In genomic region chr10:132336064-132336746, GRCh38 we compare ENCODE assay signal across 9 cellular contexts. TPM values are rescaled to one million over a fixed set of nuclear protein-coding genes. Genes with fewer than 3 reads are reported as not detected.
DNase-seq lines count a peak whose midpoint lies in the region; ATAC-seq, FAIRE-seq and TF ChIP-seq lines count a peak whose summit lies in the region.
"Had no signal": no experiment of that assay in that cellular context is flagged by ENCODE, and none has a peak within 500 bp of the region (broad histone marks: within the 10 kb centered on the region; RNA-seq: fewer than 3 reads in every experiment).

No MANE protein-coding gene starts in this region.

- H2AFZ ChIP-seq in IMR-90 (replicated peaks; ENCODE audit: low read length, poor library complexity) = no peak overlapping the region

- 57% methylated on average over 5 of the region's 11 CpGs; no CpG with 5 or more reads in 1 of the 2 experiments for WGBS in IMR-90 (ENCODE audit: extremely low coverage in 2 of 2, insufficient read length in 1 of 2), 2 experiments

- peaks cover 31% of the 10 kb centered on the region for H3K4me1 Mint-ChIP-seq in central memory CD8-positive, alpha-beta T cell

- no peak overlapping the region for H3K4me2 ChIP-seq in IMR-90 (ENCODE audit: low read depth, low read length)

- H3K4me1 ChIP-seq in BE2C (no peaks in the 10 kb centered on the region), IMR-90 (ENCODE audit: control insufficient read depth, insufficient read depth, low read length) (no peaks in the 10 kb centered on the region; the same call in 1 of the 2 replicates), muscle layer of duodenum (ENCODE audit: control insufficient read depth in 1 of 2, insufficient read depth in 2 of 2, low read length in 2 of 2) (peaks cover 0 to 11% of the 10 kb centered on the region in 2 donors)

- no peaks in the 10 kb centered on the region for H3K9me1 ChIP-seq in IMR-90 (ENCODE audit: insufficient read depth, low read length)

- H2BK20ac ChIP-seq in IMR-90 (ENCODE audit: low read depth, low read length) = no peak overlapping the region

- H3K9me3 ChIP-seq in BE2C (no peaks in the 10 kb centered on the region), IMR-90 (ENCODE audit: control insufficient read depth, insufficient read depth, low read length) (no peaks in the 10 kb centered on the region), muscle layer of duodenum (ENCODE audit: control insufficient read depth in 1 of 2, low read length in 2 of 2) (no peaks in the 10 kb centered on the region)

- POLR2A ChIA-PET in IMR-90 (lab: Charles Lee; ENCODE audit: unreplicated experiment) = interaction anchor here (0.6 kb wide), 1 partner anchor 71 kb away, joined by 3 read pairs; no protein-coding TSS in a partner anchor

- H3K36me3 ChIP-seq in BE2C (no peaks in the 10 kb centered on the region), IMR-90 (ENCODE audit: control insufficient read depth, insufficient read depth, low read length) (peaks cover 15% of the 10 kb centered on the region), muscle layer of duodenum (ENCODE audit: control insufficient read depth in 1 of 2, insufficient read depth in 2 of 2, low read length in 2 of 2) (peaks cover 0 to 4% of the 10 kb centered on the region in 2 donors)

- H3K36me3 Mint-ChIP-seq in central memory CD8-positive, alpha-beta T cell (ENCODE audit: insufficient read depth) = peaks cover 18% of the 10 kb centered on the region

- peak overlapping the region; percentile 28 for H3K4me3 ChIP-seq in BE2C (ENCODE audit: low read depth, low read length)
- no peak overlapping the region for H3K4me3 ChIP-seq in IMR-90 (ENCODE audit: insufficient read depth, low read depth, low read length)
- H3K4me3 ChIP-seq in muscle layer of duodenum (ENCODE audit: low read depth in 1 of 2, low read length in 2 of 2) = peak overlapping the region; percentile 62 to 70

- no peak for TF ChIP-seq POLR2A in IMR-90 (IDR thresholded peaks at IDR 0.05; ENCODE audit: low read depth, low read length)

- in situ Hi-C loops in IMR-90 (cut with MboI; ENCODE audit: low sequenced_read_pairs) = no loop called here

- peak overlapping the region; percentile 79 for H3K4me3 Mint-ChIP-seq in central memory CD8-positive, alpha-beta T cell

- dilution Hi-C loops in IMR-90 (cut with HindIII; ENCODE audit: low sequenced_read_pairs, unreplicated experiment) = loop anchor here (25.0 kb wide), 1 partner anchor 99 kb away; no protein-coding TSS in a partner anchor

- CTCF ChIA-PET in IMR-90 (lab: Yijun Ruan, JAX) = no interaction called here

- H2AK9ac ChIP-seq in IMR-90 (replicated peaks; ENCODE audit: low read depth, low read length, poor library complexity) = no peak overlapping the region

- H3K18ac ChIP-seq in IMR-90 (ENCODE audit: low read depth, low read length) = no peak overlapping the region

- no peak overlapping the region for H3K14ac ChIP-seq in IMR-90 (replicated peaks; ENCODE audit: low read depth, low read length)

- no peak overlapping the region for H2BK5ac ChIP-seq in IMR-90 (ENCODE audit: low read depth, low read length, poor library complexity, severe bottlenecking)

- no peaks in the 10 kb centered on the region for H3K27me3 ChIP-seq in BE2C
- no peaks in the 10 kb centered on the region for H3K27me3 ChIP-seq in IMR-90 (ENCODE audit: control insufficient read depth, insufficient read depth, low read length)
- no peaks in the 10 kb centered on the region for H3K27me3 ChIP-seq in muscle layer of duodenum (ENCODE audit: low read depth, low read length)

- no peak overlapping the region for H4K91ac ChIP-seq in IMR-90 (ENCODE audit: insufficient read depth, low read depth, low read length)

- FAIRE-seq in urothelium cell line (lab: Jason Lieb, UNC) = no peak

- no peak overlapping the region for H2BK120ac ChIP-seq in IMR-90 (ENCODE audit: low read depth, low read length)

- 0 out of 2 replicates have a peak overlapping the region, but pooled peaks have one; percentile 0 for H3K9ac ChIP-seq in IMR-90 (ENCODE audit: low read depth, low read length)

- H3K56ac ChIP-seq in IMR-90 (ENCODE audit: extremely low read depth, insufficient read depth, low read length) = no peak overlapping the region

- H3K4ac ChIP-seq in IMR-90 (ENCODE audit: low read depth, low read length) = no peak overlapping the region

- H3K23ac ChIP-seq in IMR-90 (ENCODE audit: low read depth, low read length) = no peak overlapping the region

- no peak overlapping the region for H2BK15ac ChIP-seq in IMR-90 (ENCODE audit: low read depth, low read length)

- H4K20me1 ChIP-seq in IMR-90 (ENCODE audit: insufficient read depth, low read length) = no peaks in the 10 kb centered on the region

- no peaks in the 10 kb centered on the region for H3K9me3 Mint-ChIP-seq in central memory CD8-positive, alpha-beta T cell

- H2AK5ac ChIP-seq in IMR-90 (ENCODE audit: low read depth, low read length) = no peak overlapping the region

- H4K8ac ChIP-seq in IMR-90 (ENCODE audit: low read depth in 2 of 2, low read length in 2 of 2) = no peak overlapping the region

- DNase-seq in BE2C (no peak), IMR-90 (no peak), NCI-H2227 (lab: John Stamatoyannopoulos, UW; ENCODE audit: unreplicated experiment) (no peak), urothelium cell line (ENCODE audit: low spot score) (no peak), caudate nucleus (lab: John Stamatoyannopoulos, UW) (no peak), COR-L47 (lab: John Stamatoyannopoulos, UW) (no peak)
- no peak for DNase-seq in central memory CD8-positive, alpha-beta T cell (ENCODE audit: low spot score in 2 of 2)
- DNase-seq: NCI-H1048 had no signal

- intact Hi-C loops in IMR-90 (cut with micrococcal nuclease) = no loop called here

- TF ChIP-seq RAD21 in IMR-90 (IDR thresholded peaks at IDR 0.05; ENCODE audit: low read length) = no peak

- no peak overlapping the region for H3K27ac ChIP-seq in IMR-90 (ENCODE audit: insufficient read depth, low read length)
- peak overlapping the region; percentile 61 for H3K27ac ChIP-seq in muscle layer of duodenum (ENCODE audit: low read length)
- H3K27ac ChIP-seq in caudate nucleus (ENCODE audit: low read depth, low read length) = no peak overlapping the region

- no peak overlapping the region for H4K5ac ChIP-seq in IMR-90 (ENCODE audit: low read depth, low read length)

- BruUV-seq in IMR-90 (replicated peaks; lab: Mats Ljungman, UMichigan) = no TSS peak

- peaks cover 0 to 12% of the 10 kb centered on the region in 2 experiments; a peak in 2 of 4 replicates for H3K79me1 ChIP-seq in IMR-90 (ENCODE audit: low read depth in 1 of 2, low read length in 2 of 2)

- TF ChIP-seq CTCF in BE2C (IDR thresholded peaks at IDR 0.05; ENCODE audit: low read depth, low read length) (no peak), IMR-90 (conservative IDR thresholded peaks at IDR 0.05; ENCODE audit: low read depth, low read length) (no peak)

- peak overlapping the region; percentile 89 for H3K27ac Mint-ChIP-seq in central memory CD8-positive, alpha-beta T cell (ENCODE audit: low read depth)

- no peak for ATAC-seq in IMR-90 (ENCODE audit: low read depth)
- ATAC-seq in central memory CD8-positive, alpha-beta T cell (replicated peaks; ENCODE audit: extremely low read depth, poor library complexity, severe bottlenecking) = no peak

- H3K27me3 Mint-ChIP-seq in central memory CD8-positive, alpha-beta T cell = no peaks in the 10 kb centered on the region

TF ChIP-seq in IMR-90, 13 proteins besides CTCF, POLR2A, EP300 and RAD21:
- no peak for TF ChIP-seq FOS (IDR thresholded peaks at IDR 0.05; ENCODE audit: low read depth, low read length)
- TF ChIP-seq CEBPB (IDR thresholded peaks at IDR 0.05; ENCODE audit: low read depth, low read length) = no peak
- TF ChIP-seq RFX5 (IDR thresholded peaks at IDR 0.05; ENCODE audit: low read depth, low read length) = no peak
- no peak for TF ChIP-seq BHLHE40 (IDR thresholded peaks at IDR 0.05; ENCODE audit: low read depth, low read length)
- TF ChIP-seq, protein P1, sequence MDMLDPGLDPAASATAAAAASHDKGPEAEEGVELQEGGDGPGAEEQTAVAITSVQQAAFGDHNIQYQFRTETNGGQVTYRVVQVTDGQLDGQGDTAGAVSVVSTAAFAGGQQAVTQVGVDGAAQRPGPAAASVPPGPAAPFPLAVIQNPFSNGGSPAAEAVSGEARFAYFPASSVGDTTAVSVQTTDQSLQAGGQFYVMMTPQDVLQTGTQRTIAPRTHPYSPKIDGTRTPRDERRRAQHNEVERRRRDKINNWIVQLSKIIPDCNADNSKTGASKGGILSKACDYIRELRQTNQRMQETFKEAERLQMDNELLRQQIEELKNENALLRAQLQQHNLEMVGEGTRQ (IDR thresholded peaks at IDR 0.05; ENCODE audit: low read depth, low read length) = no peak
- no peak for TF ChIP-seq MAZ (IDR thresholded peaks at IDR 0.05; ENCODE audit: borderline replicate concordance, low read depth, low read length)
- no peak for TF ChIP-seq ELK1 (IDR thresholded peaks at IDR 0.05; ENCODE audit: borderline replicate concordance, low read depth, low read length)
- no peak for TF ChIP-seq RCOR1 (IDR thresholded peaks at IDR 0.05; ENCODE audit: insufficient replicate concordance, low read length)
- TF ChIP-seq MXI1 (IDR thresholded peaks at IDR 0.05; ENCODE audit: borderline replicate concordance, low read depth, low read length) = no peak
- TF ChIP-seq CHD1 (IDR thresholded peaks at IDR 0.05; ENCODE audit: low read depth, low read length) = no peak
- no peak for TF ChIP-seq SMC3 (IDR thresholded peaks at IDR 0.05; ENCODE audit: low read depth, low read length)
- TF ChIP-seq NFE2L2 (IDR thresholded peaks at IDR 0.05; ENCODE audit: low read depth, low read length) = no peak
- TF ChIP-seq MAFK (IDR thresholded peaks at IDR 0.05; ENCODE audit: low read depth, low read length) = no peak

RNA-seq across cellular contexts. Expression of gene LRRC27, which starts 4.2 kb away (rescaled TPM):
- 5.0 TPM for polyA plus RNA-seq in BE2C (2012; ENCODE audit: insufficient read depth, insufficient read length, low read depth)
- 3.6 and 3.8 TPM in 2 replicates for total RNA-seq in IMR-90 (2012; rRNA removed)
- 5.0 and 5.3 TPM in 2 replicates for polyA plus RNA-seq in IMR-90 (2012; rRNA removed)
- polyA plus RNA-seq in IMR-90 (2012; cell fraction: cytosol; rRNA removed) = 2.7 and 5.5 TPM in 2 replicates
- 30.8 and 31.9 TPM in 2 replicates for polyA plus RNA-seq in IMR-90 (2012; cell fraction: nucleus; rRNA removed; ENCODE audit: low replicate concordance)

RNA-seq across cellular contexts. Expression of gene STK32C, which starts 28.5 kb away (rescaled TPM):
- polyA plus RNA-seq in BE2C (2012; ENCODE audit: insufficient read depth, insufficient read length, low read depth) = 18.2 TPM
- 5.0 TPM in 2 replicates for total RNA-seq in IMR-90 (2012; rRNA removed)
- 8.3 and 9.0 TPM in 2 replicates for polyA plus RNA-seq in IMR-90 (2012; rRNA removed)
- polyA plus RNA-seq in IMR-90 (2012; cell fraction: cytosol; rRNA removed) = 10.5 and 10.6 TPM in 2 replicates
- polyA plus RNA-seq in IMR-90 (2012; cell fraction: nucleus; rRNA removed; ENCODE audit: low replicate concordance) = 5.9 and 10.3 TPM in 2 replicates
